In the genomic region with DNA sequence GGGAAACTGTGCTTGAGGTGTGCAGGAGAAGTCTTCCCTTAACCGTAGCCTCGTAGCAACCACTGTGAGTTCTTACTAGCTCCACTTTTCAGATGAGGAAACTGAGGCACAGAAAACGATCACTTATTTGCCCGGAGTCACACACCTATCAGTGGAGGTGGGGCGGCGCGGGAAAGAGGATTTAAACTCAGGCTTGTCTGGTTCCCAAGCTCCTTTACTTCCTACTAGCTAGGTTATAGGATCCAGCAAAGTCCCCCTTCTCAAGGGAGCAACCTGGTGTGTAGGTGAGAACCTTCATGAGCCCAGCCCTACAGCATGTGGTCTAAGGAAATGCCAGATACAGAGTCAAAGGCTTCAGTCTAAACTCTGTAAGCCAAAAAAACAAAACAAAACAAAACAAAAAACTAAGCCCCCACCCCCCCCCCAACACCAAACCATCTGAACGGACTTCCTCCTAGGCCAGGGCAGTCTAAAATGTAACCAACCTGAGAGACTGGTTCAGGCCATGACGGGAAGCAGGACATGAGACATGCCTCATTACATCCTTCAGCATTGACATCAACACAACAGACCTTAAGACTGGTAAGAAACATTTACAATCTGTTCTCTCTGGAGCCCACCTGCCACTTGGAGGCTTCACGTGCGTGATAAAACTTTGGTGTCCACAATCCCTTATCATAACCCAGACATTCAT, we compare ENCODE assay signal across 8 cellular contexts. TPM values are rescaled to one million over a fixed set of nuclear protein-coding genes. Genes with fewer than 3 reads are reported as not detected.
DNase-seq lines count a peak whose midpoint lies in the region; ATAC-seq and TF ChIP-seq lines count a peak whose summit lies in the region.

No MANE protein-coding gene starts in this region.

- no peaks in the 10 kb centered on the region for H3K9me3 Mint-ChIP-seq in WTC11

- H3K9me2 ChIP-seq in hepatocyte (replicated peaks; ENCODE audit: insufficient read depth), result no peaks in the 10 kb centered on the region

- H3K79me2 ChIP-seq in hepatocyte (peaks cover 42% of the 10 kb centered on the region), smooth muscle cell (ENCODE audit: low read depth) (peaks cover 40% of the 10 kb centered on the region)

- no peak for TF ChIP-seq CTCF in WTC11 (IDR thresholded peaks at IDR 0.05)
- no peak for TF ChIP-seq CTCF in hepatocyte (IDR thresholded peaks at IDR 0.05; ENCODE audit: poor library complexity)
- no peak for TF ChIP-seq CTCF in smooth muscle cell (IDR thresholded peaks at IDR 0.05; ENCODE audit: borderline replicate concordance, insufficient read depth, poor library complexity, severe bottlenecking)

- no peaks in the 10 kb centered on the region for H3K27me3 ChIP-seq in hepatocyte
- no peaks in the 10 kb centered on the region for H3K27me3 ChIP-seq in smooth muscle cell (ENCODE audit: low read depth)

- CTCF ChIA-PET in WTC11 (lab: Charles Lee), result interaction anchor here (0.8 to 4.6 kb wide), 4 partner anchors 10 to 78 kb away, joined by 3 to 61 read pairs (median 4); a partner anchor contains a TSS

- peak overlapping the region; percentile 95 for H3K27ac Mint-ChIP-seq in WTC11

- peak; percentile 4 for ATAC-seq in WTC11

- H3K9me3 ChIP-seq in hepatocyte (ENCODE audit: low read depth), result no peaks in the 10 kb centered on the region
- no peaks in the 10 kb centered on the region for H3K9me3 ChIP-seq in smooth muscle cell (replicated peaks; ENCODE audit: low read depth)

- 69% methylated on average over 11 of the region's 11 CpGs for WGBS in hepatocyte (ENCODE audit: low lambda C conversion rate, missing lambda C conversion rate)
- WGBS in smooth muscle cell (ENCODE audit: low lambda C conversion rate), result 69% methylated on average over 11 of the region's 11 CpGs

- peaks cover 24% of the 10 kb centered on the region for H3K4me1 ChIP-seq in hepatocyte (ENCODE audit: insufficient read depth)
- H3K4me1 ChIP-seq in smooth muscle cell (ENCODE audit: low read depth), result peaks cover 18% of the 10 kb centered on the region

- POLR2A ChIA-PET in WTC11 (lab: Charles Lee), result interaction anchor here (0.5 to 1.6 kb wide), 3 partner anchors 9 to 18 kb away, joined by 3 read pairs; no protein-coding TSS in a partner anchor

- H3K4me3 Mint-ChIP-seq in WTC11, result peak overlapping the region; percentile 95

- H3K4me1 Mint-ChIP-seq in WTC11, result peaks cover 21% of the 10 kb centered on the region

- H3K36me3 ChIP-seq in hepatocyte (replicated peaks; ENCODE audit: insufficient read depth, low read depth) (no peaks in the 10 kb centered on the region), smooth muscle cell (ENCODE audit: low read depth) (no peaks in the 10 kb centered on the region)

- DNase-seq in NCI-H2227 (lab: John Stamatoyannopoulos, UW; ENCODE audit: unreplicated experiment), result peak; percentile 46
- DNase-seq in NCI-H2227 treated with DMSO at 0.1 percent for 48 hours (lab: John Stamatoyannopoulos, UW), result no peak
- DNase-seq in WTC11 (ENCODE audit: low spot score), result no peak
- peak; percentile 11 for DNase-seq in hepatocyte (ENCODE audit: low spot score)
- DNase-seq in smooth muscle cell (lab: John Stamatoyannopoulos, UW; ENCODE audit: unreplicated experiment), result no peak
- no peak for DNase-seq in dedifferentiated amniotic fluid mesenchymal stem cell (ENCODE audit: extremely low spot score)
- no peak for DNase-seq in AG20443 (ENCODE audit: low spot score)
- no peak for DNase-seq in HuH-7.5 (ENCODE audit: low spot score)

- H3K36me3 Mint-ChIP-seq in WTC11, result no peaks in the 10 kb centered on the region

- peak overlapping the region; percentile 96 for H3K9ac ChIP-seq in smooth muscle cell (ENCODE audit: low read depth)

- H2AFZ ChIP-seq in hepatocyte, result peak overlapping the region; percentile 92
- peak overlapping the region; percentile 79 for H2AFZ ChIP-seq in smooth muscle cell (ENCODE audit: low read depth)

- peaks cover 33% of the 10 kb centered on the region for H4K20me1 ChIP-seq in hepatocyte (ENCODE audit: insufficient read depth, poor library complexity, severe bottlenecking)
- H4K20me1 ChIP-seq in smooth muscle cell (ENCODE audit: low read depth), result peaks cover 31% of the 10 kb centered on the region

- H3K4me2 ChIP-seq in hepatocyte (peak overlapping the region; percentile 84), smooth muscle cell (peak overlapping the region; percentile 94)

- peak overlapping the region; percentile 93 for H3K27ac ChIP-seq in hepatocyte
- H3K27ac ChIP-seq in smooth muscle cell (ENCODE audit: low read depth), result peak overlapping the region; percentile 93

- H3K27me3 Mint-ChIP-seq in WTC11 (ENCODE audit: low read depth), result no peaks in the 10 kb centered on the region

- no peaks in the 10 kb centered on the region for H3F3A ChIP-seq in smooth muscle cell (ENCODE audit: low read depth)

- no peak overlapping the region for H3K4me3 ChIP-seq in hepatocyte
- H3K4me3 ChIP-seq in smooth muscle cell, result peak overlapping the region; percentile 97

TF ChIP-seq in WTC11, 78 proteins besides CTCF, POLR2A, EP300 and RAD21:
- TF ChIP-seq, protein P1, sequence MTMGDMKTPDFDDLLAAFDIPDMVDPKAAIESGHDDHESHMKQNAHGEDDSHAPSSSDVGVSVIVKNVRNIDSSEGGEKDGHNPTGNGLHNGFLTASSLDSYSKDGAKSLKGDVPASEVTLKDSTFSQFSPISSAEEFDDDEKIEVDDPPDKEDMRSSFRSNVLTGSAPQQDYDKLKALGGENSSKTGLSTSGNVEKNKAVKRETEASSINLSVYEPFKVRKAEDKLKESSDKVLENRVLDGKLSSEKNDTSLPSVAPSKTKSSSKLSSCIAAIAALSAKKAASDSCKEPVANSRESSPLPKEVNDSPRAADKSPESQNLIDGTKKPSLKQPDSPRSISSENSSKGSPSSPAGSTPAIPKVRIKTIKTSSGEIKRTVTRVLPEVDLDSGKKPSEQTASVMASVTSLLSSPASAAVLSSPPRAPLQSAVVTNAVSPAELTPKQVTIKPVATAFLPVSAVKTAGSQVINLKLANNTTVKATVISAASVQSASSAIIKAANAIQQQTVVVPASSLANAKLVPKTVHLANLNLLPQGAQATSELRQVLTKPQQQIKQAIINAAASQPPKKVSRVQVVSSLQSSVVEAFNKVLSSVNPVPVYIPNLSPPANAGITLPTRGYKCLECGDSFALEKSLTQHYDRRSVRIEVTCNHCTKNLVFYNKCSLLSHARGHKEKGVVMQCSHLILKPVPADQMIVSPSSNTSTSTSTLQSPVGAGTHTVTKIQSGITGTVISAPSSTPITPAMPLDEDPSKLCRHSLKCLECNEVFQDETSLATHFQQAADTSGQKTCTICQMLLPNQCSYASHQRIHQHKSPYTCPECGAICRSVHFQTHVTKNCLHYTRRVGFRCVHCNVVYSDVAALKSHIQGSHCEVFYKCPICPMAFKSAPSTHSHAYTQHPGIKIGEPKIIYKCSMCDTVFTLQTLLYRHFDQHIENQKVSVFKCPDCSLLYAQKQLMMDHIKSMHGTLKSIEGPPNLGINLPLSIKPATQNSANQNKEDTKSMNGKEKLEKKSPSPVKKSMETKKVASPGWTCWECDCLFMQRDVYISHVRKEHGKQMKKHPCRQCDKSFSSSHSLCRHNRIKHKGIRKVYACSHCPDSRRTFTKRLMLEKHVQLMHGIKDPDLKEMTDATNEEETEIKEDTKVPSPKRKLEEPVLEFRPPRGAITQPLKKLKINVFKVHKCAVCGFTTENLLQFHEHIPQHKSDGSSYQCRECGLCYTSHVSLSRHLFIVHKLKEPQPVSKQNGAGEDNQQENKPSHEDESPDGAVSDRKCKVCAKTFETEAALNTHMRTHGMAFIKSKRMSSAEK (CRISPR knock-in tag; IDR thresholded peaks at IDR 0.05; ENCODE audit: borderline replicate concordance), result no peak
- no peak for TF ChIP-seq TEAD4 (CRISPR knock-in tag; IDR thresholded peaks at IDR 0.05)
- TF ChIP-seq SOX15 (CRISPR knock-in tag; IDR thresholded peaks at IDR 0.05), result no peak
- TF ChIP-seq ZBTB21 (CRISPR knock-in tag; IDR thresholded peaks at IDR 0.05; ENCODE audit: borderline replicate concordance), result no peak
- no peak for TF ChIP-seq KAT7 (CRISPR knock-in tag; IDR thresholded peaks at IDR 0.05; ENCODE audit: borderline replicate concordance)
- TF ChIP-seq FOXK1 (CRISPR knock-in tag; IDR thresholded peaks at IDR 0.05), result no peak
- TF ChIP-seq TEAD1 (CRISPR knock-in tag; IDR thresholded peaks at IDR 0.05), result no peak
- TF ChIP-seq, protein P2, sequence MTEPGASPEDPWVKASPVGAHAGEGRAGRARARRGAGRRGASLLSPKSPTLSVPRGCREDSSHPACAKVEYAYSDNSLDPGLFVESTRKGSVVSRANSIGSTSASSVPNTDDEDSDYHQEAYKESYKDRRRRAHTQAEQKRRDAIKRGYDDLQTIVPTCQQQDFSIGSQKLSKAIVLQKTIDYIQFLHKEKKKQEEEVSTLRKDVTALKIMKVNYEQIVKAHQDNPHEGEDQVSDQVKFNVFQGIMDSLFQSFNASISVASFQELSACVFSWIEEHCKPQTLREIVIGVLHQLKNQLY (CRISPR knock-in tag; IDR thresholded peaks at IDR 0.05), result no peak
- no peak for TF ChIP-seq NR3C1 (CRISPR knock-in tag; conservative IDR thresholded peaks at IDR 0.05; ENCODE audit: low read depth)
- TF ChIP-seq ZNF416 (CRISPR knock-in tag; IDR thresholded peaks at IDR 0.05), result no peak
- TF ChIP-seq MXD4 (CRISPR knock-in tag; IDR thresholded peaks at IDR 0.05; ENCODE audit: borderline replicate concordance), result no peak
- no peak for TF ChIP-seq RORB (CRISPR knock-in tag; IDR thresholded peaks at IDR 0.05)
- no peak for TF ChIP-seq ZNF138 (CRISPR knock-in tag; conservative IDR thresholded peaks at IDR 0.05)
- TF ChIP-seq PRRX2 (CRISPR knock-in tag; IDR thresholded peaks at IDR 0.05), result no peak
- TF ChIP-seq EMX1 (CRISPR knock-in tag; IDR thresholded peaks at IDR 0.05), result no peak
- TF ChIP-seq, protein P3, sequence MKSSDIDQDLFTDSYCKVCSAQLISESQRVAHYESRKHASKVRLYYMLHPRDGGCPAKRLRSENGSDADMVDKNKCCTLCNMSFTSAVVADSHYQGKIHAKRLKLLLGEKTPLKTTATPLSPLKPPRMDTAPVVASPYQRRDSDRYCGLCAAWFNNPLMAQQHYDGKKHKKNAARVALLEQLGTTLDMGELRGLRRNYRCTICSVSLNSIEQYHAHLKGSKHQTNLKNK (CRISPR knock-in tag; IDR thresholded peaks at IDR 0.05), result no peak
- no peak for TF ChIP-seq SP1 (CRISPR knock-in tag; conservative IDR thresholded peaks at IDR 0.05)
- TF ChIP-seq FOXJ3 (CRISPR knock-in tag; IDR thresholded peaks at IDR 0.05; ENCODE audit: borderline replicate concordance), result no peak

RNA-seq across cellular contexts. Expression of a gene that starts 0.7 kb away (rescaled TPM):
- total RNA-seq in WTC11 (2021), result 16.6 to 18.0 TPM (median 17.5 TPM) in 3 replicates
- 19.5 and 19.9 TPM in 2 replicates for total RNA-seq in hepatocyte
- 21.1 and 22.1 TPM in 2 replicates for polyA plus RNA-seq in hepatocyte
- 14.7 and 16.5 TPM in 2 replicates for total RNA-seq in smooth muscle cell
- polyA plus RNA-seq in smooth muscle cell, result 19.3 and 22.6 TPM in 2 replicates

RNA-seq across cellular contexts. Expression of a gene that starts 14.1 kb away (rescaled TPM):
- 94.9 to 113 TPM (median 104 TPM) in 3 replicates for total RNA-seq in WTC11 (2021)
- total RNA-seq in hepatocyte, result 72.1 and 80.5 TPM in 2 replicates
- 46.8 and 63.0 TPM in 2 replicates for polyA plus RNA-seq in hepatocyte
- total RNA-seq in smooth muscle cell, result 45.3 and 58.1 TPM in 2 replicates
- polyA plus RNA-seq in smooth muscle cell, result 52.8 and 56.4 TPM in 2 replicates

Comparison
In these comparisons a context has a peak if more than half of its experiments do, and no peak if none do; other contexts are left out.
1. DNase-seq: peak in NCI-H2227 (single experiment) and hepatocyte (single experiment); none in NCI-H2227 treated with DMSO at 0.1 percent for 48 hours (single experiment), WTC11 (single experiment), smooth muscle cell (single experiment), dedifferentiated amniotic fluid mesenchymal stem cell (single experiment), AG20443 (single experiment) and HuH-7.5 (single experiment).